In genomic region chr3:45954306-45954705, GRCh38 we compare ENCODE assay signal across 29 cellular contexts. TPM values are rescaled to one million over a fixed set of nuclear protein-coding genes. Genes with fewer than 3 reads are reported as not detected.
"Had no signal": no experiment of that assay in that cellular context is flagged by ENCODE, and none has a peak within 500 bp of the region (broad histone marks: within the 10 kb centered on the region; RNA-seq: fewer than 3 reads in every experiment).

No MANE protein-coding gene starts in this region.

- H3K9me3 Mint-ChIP-seq: activated B cell treated with CpG ODN at 0.5 μM for 24 hours; activated CD4-positive, alpha-beta T cell treated with anti-CD3 and anti-CD28 coated beads, Interleukin-2, amount 10 ng/mL, durations not matched to agents 24 days and 14 days; activated naive CD4-positive, alpha-beta T cell treated with anti-CD3 and anti-CD28 coated beads, Interleukin-2, amount 10 ng/mL, durations not matched to agents 7 days and 5 days; activated naive CD8-positive, alpha-beta T cell treated with anti-CD3 and anti-CD28 coated beads for 36 hours; T-cell had no signal

- H3K27me3 Mint-ChIP-seq: activated B cell treated with CpG ODN at 0.5 μM for 24 hours; activated CD4-positive, alpha-beta T cell treated with anti-CD3 and anti-CD28 coated beads, Interleukin-2, amount 10 ng/mL, durations not matched to agents 24 days and 14 days; activated naive CD4-positive, alpha-beta T cell treated with anti-CD3 and anti-CD28 coated beads, Interleukin-2, amount 10 ng/mL, durations not matched to agents 7 days and 5 days; activated naive CD8-positive, alpha-beta T cell treated with anti-CD3 and anti-CD28 coated beads for 36 hours; T-cell had no signal

- DNase-seq: activated B cell treated with CpG ODN at 0.5 μM for 24 hours; activated CD4-positive, alpha-beta T cell treated with anti-CD3 and anti-CD28 coated beads for 1 hour; activated CD4-positive, alpha-beta T cell treated with anti-CD3 and anti-CD28 coated beads, Interleukin-2, amount 10 ng/mL, durations not matched to agents 24 days and 14 days; activated CD4-positive, alpha-beta T cell treated with anti-CD3 and anti-CD28 coated beads, Interleukin-2, amount 50 U/mL, for 48 hours; activated gamma-delta T cell treated with Interleukin-2 at 50 U/mL for 16 hours; activated naive CD4-positive, alpha-beta T cell treated with anti-CD3 and anti-CD28 coated beads, Interleukin-2, amount 10 ng/mL, durations not matched to agents 7 days and 5 days; activated naive CD8-positive, alpha-beta T cell treated with anti-CD3 and anti-CD28 coated beads for 36 hours; activated T-cell treated with anti-CD3 and anti-CD28 coated beads, Interleukin-2, amount 50 U/mL, for 1 hour; brain microvascular endothelial cell; cerebellar nuclear complex; NCI-H1092 treated with DMSO at 0.1 percent for 48 hours; NCI-H1436; NCI-H1694 treated with DMSO at 0.1 percent for 48 hours; NCI-H2029 treated with DMSO at 0.1 percent for 48 hours; NCI-H345; NCI-H510A; NCI-H526 treated with DMSO at 0.1 percent for 48 hours; NCI-H82; OCI-M1; RPMI8226; T-cell; T-helper 2 cell; T1000 had no signal

- ATAC-seq: Panc1, Right ventricle myocardium inferior, T-cell had no signal

- H3K27ac ChIP-seq: brain microvascular endothelial cell, KMS-11, SK-N-MC had no signal

- H3K4me1 Mint-ChIP-seq: activated B cell treated with CpG ODN at 0.5 μM for 24 hours had no signal

- H3K27ac Mint-ChIP-seq: activated B cell treated with CpG ODN at 0.5 μM for 24 hours; activated CD4-positive, alpha-beta T cell treated with anti-CD3 and anti-CD28 coated beads, Interleukin-2, amount 10 ng/mL, durations not matched to agents 24 days and 14 days; activated naive CD4-positive, alpha-beta T cell treated with anti-CD3 and anti-CD28 coated beads, Interleukin-2, amount 10 ng/mL, durations not matched to agents 7 days and 5 days; activated naive CD8-positive, alpha-beta T cell treated with anti-CD3 and anti-CD28 coated beads for 36 hours had no signal

- H3K4me3 ChIP-seq: cardiac muscle cell, SK-N-MC had no signal

- H3K27me3 ChIP-seq: brain microvascular endothelial cell, cardiac muscle cell had no signal

- H3K4me3 Mint-ChIP-seq: activated B cell treated with CpG ODN at 0.5 μM for 24 hours; activated CD4-positive, alpha-beta T cell treated with anti-CD3 and anti-CD28 coated beads, Interleukin-2, amount 10 ng/mL, durations not matched to agents 24 days and 14 days; activated naive CD4-positive, alpha-beta T cell treated with anti-CD3 and anti-CD28 coated beads, Interleukin-2, amount 10 ng/mL, durations not matched to agents 7 days and 5 days; activated naive CD8-positive, alpha-beta T cell treated with anti-CD3 and anti-CD28 coated beads for 36 hours; T-cell had no signal

RNA-seq across cellular contexts. Expression of gene CXCR6, which starts 11.0 kb away (rescaled TPM):
- total RNA-seq: activated B cell treated with CpG ODN at 0.5 μM for 24 hours, cardiac muscle cell, MCF 10A had no signal
